In genomic region chr18:75208055-75208835, GRCh38 we compare ENCODE assay signal across 1 cellular context.
A peak's percentile ranks its signal among the peaks of the same experiment; 100 is the strongest.
TF ChIP-seq lines count a peak whose summit lies in the region.

No MANE protein-coding gene starts in this region.

TF ChIP-seq in GM12878, 131 proteins besides CTCF, POLR2A, EP300 and RAD21 (continued from another document):
- TF ChIP-seq ATF2 (IDR thresholded peaks at IDR 0.05; ENCODE audit: low read length) (no peak), NFIC (IDR thresholded peaks at IDR 0.05; ENCODE audit: low read depth, low read length) (no peak), IKZF1 (conservative IDR thresholded peaks at IDR 0.05) (peak; percentile 66; the same call in 1 of the 2 replicates), CREB1 (IDR thresholded peaks at IDR 0.05; ENCODE audit: low read depth) (no peak), KAT2A (conservative IDR thresholded peaks at IDR 0.05; ENCODE audit: control insufficient read depth, low read depth, low read length) (no peak), MXI1 (IDR thresholded peaks at IDR 0.05; ENCODE audit: low read depth, low read length) (peak; percentile 55), ETV6 (conservative IDR thresholded peaks at IDR 0.05 in 1 of 2, IDR thresholded peaks at IDR 0.05 in 1 of 2; ENCODE audit: borderline replicate concordance in 1 of 2, low read depth in 1 of 2) (no peak), MAX (IDR thresholded peaks at IDR 0.05; ENCODE audit: low read depth, low read length) (0 out of 2 replicates have a peak, but pooled peaks have one; percentile 26), MTA3 (IDR thresholded peaks at IDR 0.05; ENCODE audit: borderline replicate concordance, low read length) (no peak), LARP7 (IDR thresholded peaks at IDR 0.05) (no peak), BACH1 (IDR thresholded peaks at IDR 0.05; ENCODE audit: borderline replicate concordance) (peak; percentile 86), RCOR1 (conservative IDR thresholded peaks at IDR 0.05; ENCODE audit: low read depth, low read length) (no peak), CHD1 (IDR thresholded peaks at IDR 0.05; ENCODE audit: low read depth, low read length) (0 out of 2 replicates have a peak, but pooled peaks have one; percentile 54), RELA (IDR thresholded peaks at IDR 0.05; ENCODE audit: borderline replicate concordance, partially characterized antibody) (no peak), MTA2 (IDR thresholded peaks at IDR 0.05; ENCODE audit: low read depth) (no peak), NFYA (IDR thresholded peaks at IDR 0.05; ENCODE audit: borderline replicate concordance, low read depth, low read length) (no peak), SMAD1 (IDR thresholded peaks at IDR 0.05; ENCODE audit: low read depth, partially characterized antibody) (no peak)
- TF ChIP-seq, protein P1, sequence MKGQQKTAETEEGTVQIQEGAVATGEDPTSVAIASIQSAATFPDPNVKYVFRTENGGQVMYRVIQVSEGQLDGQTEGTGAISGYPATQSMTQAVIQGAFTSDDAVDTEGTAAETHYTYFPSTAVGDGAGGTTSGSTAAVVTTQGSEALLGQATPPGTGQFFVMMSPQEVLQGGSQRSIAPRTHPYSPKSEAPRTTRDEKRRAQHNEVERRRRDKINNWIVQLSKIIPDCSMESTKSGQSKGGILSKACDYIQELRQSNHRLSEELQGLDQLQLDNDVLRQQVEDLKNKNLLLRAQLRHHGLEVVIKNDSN (IDR thresholded peaks at IDR 0.05; ENCODE audit: borderline replicate concordance, extremely low read length, insufficient read depth, low read depth, low read length), result no peak
